Comparison of ENCODE assay signal across 16 cellular contexts in the genomic region with DNA sequence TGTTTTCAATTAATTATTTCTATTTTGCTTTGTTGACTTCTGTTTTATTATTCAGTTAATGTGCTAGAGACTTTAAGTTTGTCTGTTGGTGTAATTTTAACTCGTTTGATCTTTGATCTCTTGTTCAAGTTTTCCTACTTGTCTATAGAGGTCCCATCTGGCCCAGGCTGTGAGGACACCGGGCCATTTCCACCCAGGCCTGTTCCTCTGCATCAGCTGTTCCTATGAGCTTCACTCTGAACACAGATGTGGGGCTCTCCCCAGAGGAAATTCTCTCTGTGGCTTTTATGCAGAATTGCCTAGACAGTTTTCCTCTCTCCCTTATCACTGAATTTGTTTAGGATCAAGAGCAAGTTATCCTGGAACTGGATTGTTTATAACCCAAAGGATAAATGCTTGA.
"Had no signal": no experiment of that assay in that cellular context is flagged by ENCODE, and none has a peak within 500 bp of the region (broad histone marks: within the 10 kb centered on the region; RNA-seq: fewer than 3 reads in every experiment).

No MANE protein-coding gene starts in this region.

- H3K9me3 Mint-ChIP-seq: activated B cell treated with CpG ODN at 0.5 μM for 24 hours; memory B cell; naive thymus-derived CD8-positive, alpha-beta T cell; stimulated activated naive B cell treated with anti-CD40 and anti-IgM and Interleukin-4, amounts not matched to agents 10 μg/mL and 1 μg/mL and 100 μg/mL, for 72 hours; T-helper 2 cell treated with Interferon-gamma antibody and Interleukin-4, amounts not matched to agents 5 μg/mL and 100 μg/mL, for 36 hours had no signal

- H3K4me3 Mint-ChIP-seq: activated B cell treated with CpG ODN at 0.5 μM for 24 hours; memory B cell; naive thymus-derived CD8-positive, alpha-beta T cell; stimulated activated naive B cell treated with anti-CD40 and anti-IgM and Interleukin-4, amounts not matched to agents 10 μg/mL and 1 μg/mL and 100 μg/mL, for 72 hours had no signal

- H3K4me3 ChIP-seq: cardiac muscle cell, hepatocyte, mucosa of descending colon, thyroid gland had no signal

- DNase-seq: activated B cell treated with CpG ODN at 0.5 μM for 24 hours; activated CD4-positive, alpha-beta T cell treated with anti-CD3 and anti-CD28 coated beads, Interleukin-2, amount 50 U/mL, for 4 hours; activated CD8-positive, alpha-beta memory T cell treated with anti-CD3 and anti-CD28 coated beads, Interleukin-2, amount 50 U/mL, for 4 hours; activated naive CD4-positive, alpha-beta T cell treated with anti-CD3 and anti-CD28 coated beads, Interleukin-2, amount 50 U/mL, for 16 hours; kidney; left ventricle myocardium superior; naive thymus-derived CD8-positive, alpha-beta T cell; stimulated activated naive B cell treated with anti-CD40 and anti-IgM and Interleukin-4, amounts not matched to agents 10 μg/mL and 1 μg/mL and 100 μg/mL, for 72 hours; thyroid gland had no signal

- H3K27ac ChIP-seq: cardiac muscle cell, hepatocyte, neutrophil, parathyroid adenoma, thyroid gland had no signal

- H3K27me3 Mint-ChIP-seq: activated B cell treated with CpG ODN at 0.5 μM for 24 hours; memory B cell; naive thymus-derived CD8-positive, alpha-beta T cell; stimulated activated naive B cell treated with anti-CD40 and anti-IgM and Interleukin-4, amounts not matched to agents 10 μg/mL and 1 μg/mL and 100 μg/mL, for 72 hours had no signal

- H3K9me3 ChIP-seq: mucosa of descending colon, neutrophil, thyroid gland had no signal

- ATAC-seq: left ventricle myocardium superior; mucosa of descending colon; naive thymus-derived CD8-positive, alpha-beta T cell; stimulated activated naive B cell treated with anti-CD40 and anti-IgM and Interleukin-4, amounts not matched to agents 10 μg/mL and 1 μg/mL and 100 μg/mL, for 72 hours had no signal

- H3K27ac Mint-ChIP-seq: activated B cell treated with CpG ODN at 0.5 μM for 24 hours; memory B cell; stimulated activated naive B cell treated with anti-CD40 and anti-IgM and Interleukin-4, amounts not matched to agents 10 μg/mL and 1 μg/mL and 100 μg/mL, for 72 hours; T-helper 2 cell treated with Interferon-gamma antibody and Interleukin-4, amounts not matched to agents 5 μg/mL and 100 μg/mL, for 36 hours had no signal

- H3K27me3 ChIP-seq: cardiac muscle cell, hepatocyte, neutrophil, thyroid gland had no signal

- H3K36me3 ChIP-seq: cardiac muscle cell, thyroid gland had no signal
